2 cellular contexts compared by ENCODE assay signal in genomic region chr5:548256-548655, GRCh38.
TF ChIP-seq lines count a peak whose summit lies in the region.

No MANE protein-coding gene starts in this region.

TF ChIP-seq in HepG2, 621 proteins besides CTCF, POLR2A, EP300 and RAD21:
- TF ChIP-seq RXRB (CRISPR knock-in tag; IDR thresholded peaks at IDR 0.05; ENCODE audit: borderline replicate concordance): no peak
- TF ChIP-seq FIP1L1 (IDR thresholded peaks at IDR 0.05; ENCODE audit: borderline replicate concordance, insufficient read depth, low read depth, low read length): no peak
- TF ChIP-seq, protein P1, sequence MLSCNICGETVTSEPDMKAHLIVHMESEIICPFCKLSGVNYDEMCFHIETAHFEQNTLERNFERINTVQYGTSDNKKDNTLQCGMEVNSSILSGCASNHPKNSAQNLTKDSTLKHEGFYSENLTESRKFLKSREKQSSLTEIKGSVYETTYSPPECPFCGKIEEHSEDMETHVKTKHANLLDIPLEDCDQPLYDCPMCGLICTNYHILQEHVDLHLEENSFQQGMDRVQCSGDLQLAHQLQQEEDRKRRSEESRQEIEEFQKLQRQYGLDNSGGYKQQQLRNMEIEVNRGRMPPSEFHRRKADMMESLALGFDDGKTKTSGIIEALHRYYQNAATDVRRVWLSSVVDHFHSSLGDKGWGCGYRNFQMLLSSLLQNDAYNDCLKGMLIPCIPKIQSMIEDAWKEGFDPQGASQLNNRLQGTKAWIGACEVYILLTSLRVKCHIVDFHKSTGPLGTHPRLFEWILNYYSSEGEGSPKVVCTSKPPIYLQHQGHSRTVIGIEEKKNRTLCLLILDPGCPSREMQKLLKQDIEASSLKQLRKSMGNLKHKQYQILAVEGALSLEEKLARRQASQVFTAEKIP (CRISPR knock-in tag; IDR thresholded peaks at IDR 0.05; ENCODE audit: borderline replicate concordance): no peak
- no peak for TF ChIP-seq XBP1 (CRISPR knock-in tag; IDR thresholded peaks at IDR 0.05)
- no peak for TF ChIP-seq TCF7 (IDR thresholded peaks at IDR 0.05; ENCODE audit: low read depth)
- no peak for TF ChIP-seq YEATS2 (CRISPR knock-in tag; IDR thresholded peaks at IDR 0.05; ENCODE audit: borderline replicate concordance)
- no peak for TF ChIP-seq AGO1 (IDR thresholded peaks at IDR 0.05; ENCODE audit: low read depth, low read length, poor library complexity, severe bottlenecking)
- no peak for TF ChIP-seq XRCC5 (optimal IDR thresholded peaks at IDR 0.05; ENCODE audit: low read length)
- TF ChIP-seq, protein P2, sequence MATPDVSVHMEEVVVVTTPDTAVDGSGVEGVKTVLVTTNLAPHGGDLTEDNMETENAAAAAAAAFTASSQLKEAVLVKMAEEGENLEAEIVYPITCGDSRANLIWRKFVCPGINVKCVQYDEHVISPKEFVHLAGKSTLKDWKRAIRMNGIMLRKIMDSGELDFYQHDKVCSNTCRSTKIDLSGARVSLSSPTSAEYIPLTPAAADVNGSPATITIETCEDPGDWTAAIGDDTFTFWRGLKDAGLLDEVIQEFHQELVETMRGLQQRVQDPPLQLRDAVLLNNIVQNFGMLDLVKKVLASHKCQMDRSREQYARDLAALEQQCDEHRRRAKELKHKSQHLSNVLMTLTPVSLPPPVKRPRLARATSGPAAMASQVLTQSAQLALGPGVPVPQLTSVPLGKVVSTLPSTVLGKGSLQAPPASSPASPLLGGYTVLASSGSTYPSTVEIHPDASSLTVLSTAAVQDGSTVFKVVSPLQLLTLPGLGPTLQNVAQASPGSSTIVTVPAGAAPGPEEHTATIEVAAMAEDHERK (CRISPR knock-in tag; IDR thresholded peaks at IDR 0.05; ENCODE audit: low read depth): no peak
- TF ChIP-seq SPEN (CRISPR knock-in tag; IDR thresholded peaks at IDR 0.05; ENCODE audit: low read depth): no peak
- no peak for TF ChIP-seq MAFG (CRISPR knock-in tag; IDR thresholded peaks at IDR 0.05)
- no peak for TF ChIP-seq NCOA1 (CRISPR knock-in tag; IDR thresholded peaks at IDR 0.05)
- no peak for TF ChIP-seq ADNP (CRISPR knock-in tag; IDR thresholded peaks at IDR 0.05)
- no peak for TF ChIP-seq ZNF124 (CRISPR knock-in tag; IDR thresholded peaks at IDR 0.05)

TF ChIP-seq in GM23338, 12 proteins besides CTCF, POLR2A, EP300 and RAD21:
- TF ChIP-seq NANOG (IDR thresholded peaks at IDR 0.05; ENCODE audit: borderline replicate concordance): no peak
- TF ChIP-seq, protein P3, sequence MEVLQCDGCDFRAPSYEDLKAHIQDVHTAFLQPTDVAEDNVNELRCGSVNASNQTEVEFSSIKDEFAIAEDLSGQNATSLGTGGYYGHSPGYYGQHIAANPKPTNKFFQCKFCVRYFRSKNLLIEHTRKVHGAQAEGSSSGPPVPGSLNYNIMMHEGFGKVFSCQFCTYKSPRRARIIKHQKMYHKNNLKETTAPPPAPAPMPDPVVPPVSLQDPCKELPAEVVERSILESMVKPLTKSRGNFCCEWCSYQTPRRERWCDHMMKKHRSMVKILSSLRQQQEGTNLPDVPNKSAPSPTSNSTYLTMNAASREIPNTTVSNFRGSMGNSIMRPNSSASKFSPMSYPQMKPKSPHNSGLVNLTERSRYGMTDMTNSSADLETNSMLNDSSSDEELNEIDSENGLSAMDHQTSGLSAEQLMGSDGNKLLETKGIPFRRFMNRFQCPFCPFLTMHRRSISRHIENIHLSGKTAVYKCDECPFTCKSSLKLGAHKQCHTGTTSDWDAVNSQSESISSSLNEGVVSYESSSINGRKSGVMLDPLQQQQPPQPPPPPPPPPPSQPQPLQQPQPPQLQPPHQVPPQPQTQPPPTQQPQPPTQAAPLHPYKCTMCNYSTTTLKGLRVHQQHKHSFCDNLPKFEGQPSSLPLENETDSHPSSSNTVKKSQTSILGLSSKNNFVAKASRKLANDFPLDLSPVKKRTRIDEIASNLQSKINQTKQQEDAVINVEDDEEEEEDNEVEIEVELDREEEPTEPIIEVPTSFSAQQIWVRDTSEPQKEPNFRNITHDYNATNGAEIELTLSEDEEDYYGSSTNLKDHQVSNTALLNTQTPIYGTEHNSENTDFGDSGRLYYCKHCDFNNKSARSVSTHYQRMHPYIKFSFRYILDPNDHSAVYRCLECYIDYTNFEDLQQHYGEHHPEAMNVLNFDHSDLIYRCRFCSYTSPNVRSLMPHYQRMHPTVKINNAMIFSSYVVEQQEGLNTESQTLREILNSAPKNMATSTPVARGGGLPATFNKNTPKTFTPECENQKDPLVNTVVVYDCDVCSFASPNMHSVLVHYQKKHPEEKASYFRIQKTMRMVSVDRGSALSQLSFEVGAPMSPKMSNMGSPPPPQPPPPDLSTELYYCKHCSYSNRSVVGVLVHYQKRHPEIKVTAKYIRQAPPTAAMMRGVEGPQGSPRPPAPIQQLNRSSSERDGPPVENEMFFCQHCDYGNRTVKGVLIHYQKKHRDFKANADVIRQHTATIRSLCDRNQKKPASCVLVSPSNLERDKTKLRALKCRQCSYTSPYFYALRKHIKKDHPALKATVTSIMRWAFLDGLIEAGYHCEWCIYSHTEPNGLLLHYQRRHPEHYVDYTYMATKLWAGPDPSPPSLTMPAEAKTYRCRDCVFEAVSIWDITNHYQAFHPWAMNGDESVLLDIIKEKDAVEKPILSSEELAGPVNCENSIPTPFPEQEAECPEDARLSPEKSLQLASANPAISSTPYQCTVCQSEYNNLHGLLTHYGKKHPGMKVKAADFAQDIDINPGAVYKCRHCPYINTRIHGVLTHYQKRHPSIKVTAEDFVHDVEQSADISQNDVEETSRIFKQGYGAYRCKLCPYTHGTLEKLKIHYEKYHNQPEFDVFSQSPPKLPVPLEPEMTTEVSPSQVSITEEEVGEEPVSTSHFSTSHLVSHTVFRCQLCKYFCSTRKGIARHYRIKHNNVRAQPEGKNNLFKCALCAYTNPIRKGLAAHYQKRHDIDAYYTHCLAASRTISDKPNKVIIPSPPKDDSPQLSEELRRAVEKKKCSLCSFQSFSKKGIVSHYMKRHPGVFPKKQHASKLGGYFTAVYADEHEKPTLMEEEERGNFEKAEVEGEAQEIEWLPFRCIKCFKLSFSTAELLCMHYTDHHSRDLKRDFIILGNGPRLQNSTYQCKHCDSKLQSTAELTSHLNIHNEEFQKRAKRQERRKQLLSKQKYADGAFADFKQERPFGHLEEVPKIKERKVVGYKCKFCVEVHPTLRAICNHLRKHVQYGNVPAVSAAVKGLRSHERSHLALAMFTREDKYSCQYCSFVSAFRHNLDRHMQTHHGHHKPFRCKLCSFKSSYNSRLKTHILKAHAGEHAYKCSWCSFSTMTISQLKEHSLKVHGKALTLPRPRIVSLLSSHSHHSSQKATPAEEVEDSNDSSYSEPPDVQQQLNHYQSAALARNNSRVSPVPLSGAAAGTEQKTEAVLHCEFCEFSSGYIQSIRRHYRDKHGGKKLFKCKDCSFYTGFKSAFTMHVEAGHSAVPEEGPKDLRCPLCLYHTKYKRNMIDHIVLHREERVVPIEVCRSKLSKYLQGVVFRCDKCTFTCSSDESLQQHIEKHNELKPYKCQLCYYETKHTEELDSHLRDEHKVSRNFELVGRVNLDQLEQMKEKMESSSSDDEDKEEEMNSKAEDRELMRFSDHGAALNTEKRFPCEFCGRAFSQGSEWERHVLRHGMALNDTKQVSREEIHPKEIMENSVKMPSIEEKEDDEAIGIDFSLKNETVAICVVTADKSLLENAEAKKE (CRISPR knock-in tag; IDR thresholded peaks at IDR 0.05): no peak
- no peak for TF ChIP-seq CREB1 (CRISPR knock-in tag; IDR thresholded peaks at IDR 0.05; ENCODE audit: low read depth)
- TF ChIP-seq ZNF114 (CRISPR knock-in tag; IDR thresholded peaks at IDR 0.05): no peak
- TF ChIP-seq, protein P4, sequence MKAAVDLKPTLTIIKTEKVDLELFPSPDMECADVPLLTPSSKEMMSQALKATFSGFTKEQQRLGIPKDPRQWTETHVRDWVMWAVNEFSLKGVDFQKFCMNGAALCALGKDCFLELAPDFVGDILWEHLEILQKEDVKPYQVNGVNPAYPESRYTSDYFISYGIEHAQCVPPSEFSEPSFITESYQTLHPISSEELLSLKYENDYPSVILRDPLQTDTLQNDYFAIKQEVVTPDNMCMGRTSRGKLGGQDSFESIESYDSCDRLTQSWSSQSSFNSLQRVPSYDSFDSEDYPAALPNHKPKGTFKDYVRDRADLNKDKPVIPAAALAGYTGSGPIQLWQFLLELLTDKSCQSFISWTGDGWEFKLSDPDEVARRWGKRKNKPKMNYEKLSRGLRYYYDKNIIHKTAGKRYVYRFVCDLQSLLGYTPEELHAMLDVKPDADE (IDR thresholded peaks at IDR 0.05): no peak
- TF ChIP-seq STAT1 (IDR thresholded peaks at IDR 0.05; ENCODE audit: unreplicated experiment): no peak
